Comparison of ENCODE assay signal across 8 cellular contexts in genomic region chr18:62718268-62718800, GRCh38. TPM values are rescaled to one million over a fixed set of nuclear protein-coding genes. Genes with fewer than 3 reads are reported as not detected.
DNase-seq lines count a peak whose midpoint lies in the region; ATAC-seq and TF ChIP-seq lines count a peak whose summit lies in the region.

No MANE protein-coding gene starts in this region.

- H3K27me3 ChIP-seq in DOHH2 (ENCODE audit: control insufficient read depth, low read length): no peaks in the 10 kb centered on the region
- H3K27me3 ChIP-seq in Panc1 (ENCODE audit: control insufficient read depth, insufficient read depth, low read length): no peaks in the 10 kb centered on the region
- no peaks in the 10 kb centered on the region for H3K27me3 ChIP-seq in parathyroid adenoma (ENCODE audit: control insufficient read depth, insufficient read depth, low read length)

- CTCF ChIA-PET in Panc1 (lab: Charles Lee): no interaction called here

- H4K20me1 ChIP-seq in DOHH2 (ENCODE audit: control insufficient read depth, insufficient read depth, low read depth, low read length): peaks cover 10% of the 10 kb centered on the region

- H2AFZ ChIP-seq in parathyroid adenoma: no peak overlapping the region

- no peak for ATAC-seq in Panc1

- intact Hi-C loops in Panc1 (cut with micrococcal nuclease; ENCODE audit: unreplicated experiment): loop anchor here (5.0 kb wide), 1 partner anchor 84 kb away; no protein-coding TSS in a partner anchor

- H3K4me3 ChIP-seq in DOHH2 (ENCODE audit: low read length) (peak overlapping the region; percentile 73), Panc1 (ENCODE audit: low read depth in 2 of 2, low read length in 2 of 2) (peak overlapping the region in 1 of 2 experiments; percentile 55; a peak in 2 of 4 replicates), epithelial cell of esophagus (ENCODE audit: low read length) (peak overlapping the region; percentile 61), parathyroid adenoma (ENCODE audit: low read depth, low read length) (peak overlapping the region; percentile 61)

- H3K9me2 ChIP-seq in DOHH2 (replicated peaks; ENCODE audit: control insufficient read depth, low read length): no peaks in the 10 kb centered on the region

- H3K4me2 ChIP-seq in DOHH2 (ENCODE audit: low read length) (peak overlapping the region; percentile 67), parathyroid adenoma (ENCODE audit: low read length) (peak overlapping the region; percentile 60)

- H3K9me3 ChIP-seq in DOHH2 (ENCODE audit: control insufficient read depth, insufficient read depth, low read length) (no peaks in the 10 kb centered on the region), Panc1 (ENCODE audit: control insufficient read depth, insufficient read depth, low read depth, low read length) (no peaks in the 10 kb centered on the region), parathyroid adenoma (ENCODE audit: control insufficient read depth, low read length) (no peaks in the 10 kb centered on the region)

- peaks cover 52% of the 10 kb centered on the region for H3K4me1 ChIP-seq in DOHH2 (ENCODE audit: control insufficient read depth, low read length)
- peaks cover 6% of the 10 kb centered on the region; the same call in 1 of the 2 replicates for H3K4me1 ChIP-seq in Panc1 (ENCODE audit: control insufficient read depth, insufficient read depth, low read length)
- H3K4me1 ChIP-seq in parathyroid adenoma: peaks cover 17% of the 10 kb centered on the region

- H3K36me3 ChIP-seq in DOHH2 (ENCODE audit: control insufficient read depth, low read length) (peaks cover 11% of the 10 kb centered on the region), Panc1 (ENCODE audit: control insufficient read depth, insufficient read depth, low read length) (no peaks in the 10 kb centered on the region), parathyroid adenoma (ENCODE audit: control insufficient read depth, insufficient read depth, low read length) (no peaks in the 10 kb centered on the region)

- no peak overlapping the region for H3K9ac ChIP-seq in parathyroid adenoma

- TSS peak; percentile 43 for BruUV-seq in Panc1 (replicated peaks; lab: Mats Ljungman, UMichigan)

- peaks cover 72% of the 10 kb centered on the region for H3K79me2 ChIP-seq in DOHH2 (ENCODE audit: control insufficient read depth, low read length)
- peaks cover 4% of the 10 kb centered on the region for H3K79me2 ChIP-seq in parathyroid adenoma

- H3K27ac ChIP-seq in DOHH2 (ENCODE audit: low read depth, low read length): no peak overlapping the region
- no peak overlapping the region for H3K27ac ChIP-seq in Panc1 (ENCODE audit: low read length)
- H3K27ac ChIP-seq in parathyroid adenoma: no peak overlapping the region

- DNase-seq in Panc1 (ENCODE audit: low read depth, low spot score): no peak
- DNase-seq in epithelial cell of esophagus (ENCODE audit: low read depth): no peak
- DNase-seq in SKM-1 treated with dmso at 0.1 percent for 144 hours (lab: John Stamatoyannopoulos, UW; ENCODE audit: unreplicated experiment): no peak
- no peak for DNase-seq in stimulated activated CD8-positive, alpha-beta memory T cell treated with anti-CD3 and anti-CD28 coated beads, Interleukin-4, amount 100 ng/mL, for 48 hours
- DNase-seq in NCI-H446 treated with DMSO at 0.1 percent for 48 hours (lab: John Stamatoyannopoulos, UW): no peak
- no peak for DNase-seq in NCI-H2081 (lab: John Stamatoyannopoulos, UW)

- POLR2A ChIA-PET in Panc1 (lab: Charles Lee): no interaction called here

- in situ Hi-C loops in Panc1 (cut with HindIII; ENCODE audit: low pct_unique_long_range_greater_than_20kb, low sequenced_read_pairs): no loop called here

- no peaks in the 10 kb centered on the region for H3F3A ChIP-seq in DOHH2 (ENCODE audit: control insufficient read depth, insufficient read depth)

- TF ChIP-seq CTCF in DOHH2 (IDR thresholded peaks at IDR 0.05; ENCODE audit: low read depth, low read length, poor library complexity, severe bottlenecking) (no peak), Panc1 (IDR thresholded peaks at IDR 0.05) (no peak), epithelial cell of esophagus (IDR thresholded peaks at IDR 0.05; ENCODE audit: insufficient read depth, low read depth, low read length, missing control alignments) (no peak), parathyroid adenoma (IDR thresholded peaks at IDR 0.05) (no peak)

RNA-seq across cellular contexts. Expression of gene PHLPP1, which starts 3.0 kb away (rescaled TPM):
- 6.3 TPM for total RNA-seq in Panc1 (2021; ENCODE audit: unreplicated experiment)
- polyA plus RNA-seq in Panc1 (2012; ENCODE audit: insufficient read length): 3.1 TPM
